In genomic region chr1:62052946-62053345, GRCh38 we compare ENCODE assay signal across 25 cellular contexts.
"Had no signal": no experiment of that assay in that cellular context is flagged by ENCODE, and none has a peak within 500 bp of the region (broad histone marks: within the 10 kb centered on the region; RNA-seq: fewer than 3 reads in every experiment).

No MANE protein-coding gene starts in this region.

- ATAC-seq: naive thymus-derived CD4-positive, alpha-beta T cell; natural killer cell; right lobe of liver; stimulated activated effector memory CD8-positive, alpha-beta T cell treated with anti-CD3 and anti-CD28 coated beads, Interleukin-12 subunit alpha, Interleukin-12 subunit beta, amount 100 ng/mL, for 72 hours; stimulated activated naive B cell treated with anti-CD40 and anti-IgM and Interleukin-4, amounts not matched to agents 10 μg/mL and 1 μg/mL and 100 μg/mL, for 72 hours; upper lobe of right lung had no signal

- H3K9me3 ChIP-seq: neutrophil, ovary, right atrium auricular region, right lobe of liver, sigmoid colon, stomach, thoracic aorta, thyroid gland, tibial nerve, upper lobe of right lung, uterus had no signal

- H3K4me1 ChIP-seq: parathyroid adenoma, right atrium auricular region, right lobe of liver, sigmoid colon, stomach, thyroid gland, tibial nerve, upper lobe of right lung, uterus had no signal

- H3K4me3 ChIP-seq: ovary, right atrium auricular region, right lobe of liver, sigmoid colon, stomach, thoracic aorta, thyroid gland, tibial nerve, upper lobe of right lung, uterus had no signal

- H3K79me2 ChIP-seq: parathyroid adenoma had no signal

- H3K27ac ChIP-seq: neutrophil, ovary, parathyroid adenoma, right atrium auricular region, right lobe of liver, sigmoid colon, stomach, thoracic aorta, thyroid gland, tibial nerve, upper lobe of right lung, uterus had no signal

- H3K27me3 ChIP-seq: neutrophil, ovary, right atrium auricular region, right lobe of liver, sigmoid colon, stomach, thyroid gland, tibial nerve, upper lobe of right lung, uterus had no signal

- H3K36me3 ChIP-seq: neutrophil, ovary, right atrium auricular region, sigmoid colon, thoracic aorta, upper lobe of right lung, uterus had no signal

- H2AFZ ChIP-seq: parathyroid adenoma had no signal

- DNase-seq: naive thymus-derived CD4-positive, alpha-beta T cell; natural killer cell; nucleus accumbens; ovary; posterior cingulate gyrus; retina; right lobe of liver; sigmoid colon; small intestine; stimulated activated CD4-positive, alpha-beta T cell treated with anti-CD3 and anti-CD28 coated beads, Interleukin-15, amount 100 ng/mL, for 24 hours; stimulated activated CD4-positive, alpha-beta T cell treated with anti-CD3 and anti-CD28 coated beads, Interleukin-2, amount 100 ng/mL, for 24 hours; stimulated activated CD4-positive, alpha-beta T cell treated with anti-CD3 and anti-CD28 coated beads, Interleukin-2, amount 100 ng/mL, for 48 hours; stimulated activated CD4-positive, alpha-beta T cell treated with anti-CD3 and anti-CD28 coated beads, Interleukin-4, amount 100 ng/mL, for 24 hours; stimulated activated naive B cell treated with anti-CD40 and anti-IgM and Interleukin-4, amounts not matched to agents 10 μg/mL and 1 μg/mL and 100 μg/mL, for 72 hours; stimulated activated naive CD4-positive, alpha-beta T cell treated with Interleukin-2 at 50 U/mL for 16 hours; stomach; thyroid gland; upper lobe of right lung; uterus had no signal
